Comparison of ENCODE assay signal across 7 cellular contexts in the genomic region with DNA sequence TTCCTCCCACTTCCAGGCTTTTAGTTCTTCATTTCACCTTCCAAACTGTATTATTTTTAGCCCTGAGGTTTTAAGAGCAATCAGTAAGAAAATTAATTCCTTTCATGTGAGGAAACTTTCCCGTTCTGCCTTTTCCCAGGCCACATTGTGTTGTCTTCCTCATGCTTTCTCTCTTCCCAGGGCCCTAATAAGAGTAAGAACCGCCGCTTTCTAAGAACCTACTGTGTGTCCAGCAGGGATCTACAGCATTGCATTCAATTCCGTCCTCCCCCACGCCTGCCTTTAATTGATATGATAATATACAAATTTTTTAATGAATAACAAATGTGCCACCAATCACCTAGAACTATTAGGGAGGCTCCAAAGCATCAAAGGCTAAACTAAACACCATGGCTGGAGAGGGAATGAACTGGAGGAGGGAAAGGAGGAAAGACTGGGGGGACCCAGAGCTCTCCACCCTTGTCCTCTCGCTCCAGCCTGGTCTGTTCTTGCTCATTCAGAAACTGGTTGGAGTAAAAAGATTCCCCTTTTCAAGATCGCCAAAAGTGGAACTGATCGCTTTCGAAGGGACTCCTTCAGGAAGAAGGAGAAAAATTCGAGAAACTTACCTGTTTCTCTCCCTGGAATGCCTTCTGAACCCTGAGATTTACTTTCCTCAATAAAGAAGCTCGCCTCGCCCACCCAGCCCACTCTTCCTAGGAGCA. TPM values are rescaled to one million over a fixed set of nuclear protein-coding genes. Genes with fewer than 3 reads are reported as not detected.
A peak's percentile ranks its signal among the peaks of the same experiment; 100 is the strongest.
DNase-seq lines count a peak whose midpoint lies in the region; FAIRE-seq and TF ChIP-seq lines count a peak whose summit lies in the region.

No MANE protein-coding gene starts in this region.

- H3K27ac ChIP-seq in osteoblast (ENCODE audit: low read depth, low read length), result no peak overlapping the region

- FAIRE-seq in H54 (lab: Jason Lieb, UNC), result no peak

- H2AFZ ChIP-seq in osteoblast (ENCODE audit: low read length), result peak overlapping the region; percentile 50

- TF ChIP-seq POLR2A in H54 (IDR thresholded peaks at IDR 0.05; ENCODE audit: low read depth, low read length), result no peak

- H3K4me3 ChIP-seq in GM12865 (ENCODE audit: low read depth, low read length), result peak overlapping the region; percentile 64
- H3K4me3 ChIP-seq in osteoblast (ENCODE audit: insufficient read depth, low read length), result peak overlapping the region; percentile 78

- no peaks in the 10 kb centered on the region for H3K36me3 ChIP-seq in osteoblast (ENCODE audit: insufficient read depth, low read length)

- H3K36me3 Mint-ChIP-seq in dendritic cell treated with granulocyte-macrophage colony-stimulating factor and Interleukin-4, amounts not matched to agents 40 ng/mL and 50 ng/mL, for 4 days (ENCODE audit: low read depth), result peaks cover 5% of the 10 kb centered on the region

- peak overlapping the region; percentile 32 for H3K4me3 Mint-ChIP-seq in dendritic cell treated with granulocyte-macrophage colony-stimulating factor and Interleukin-4, amounts not matched to agents 40 ng/mL and 50 ng/mL, for 4 days

- H3K4me1 Mint-ChIP-seq in dendritic cell treated with granulocyte-macrophage colony-stimulating factor and Interleukin-4, amounts not matched to agents 40 ng/mL and 50 ng/mL, for 4 days (ENCODE audit: low read depth), result peaks cover 51% of the 10 kb centered on the region

- H4K20me1 ChIP-seq in osteoblast (ENCODE audit: insufficient read depth, low read length), result no peaks in the 10 kb centered on the region

- DNase-seq in GM12865 (ENCODE audit: low read depth) (no peak), NCI-H2227 treated with DMSO at 0.1 percent for 48 hours (lab: John Stamatoyannopoulos, UW) (peak; percentile 69), osteoblast (ENCODE audit: insufficient read length, low spot score, missing footprints) (no peak), HPDE6-E6E7 (ENCODE audit: extremely low spot score) (no peak), H54 (ENCODE audit: insufficient read length, low spot score) (no peak)
- DNase-seq in stimulated activated CD4-positive, alpha-beta T cell treated with anti-CD3 and anti-CD28 coated beads, Interleukin-4, amount 100 ng/mL, for 4 hours, result no peak

- H3K27me3 Mint-ChIP-seq in dendritic cell treated with granulocyte-macrophage colony-stimulating factor and Interleukin-4, amounts not matched to agents 40 ng/mL and 50 ng/mL, for 4 days, result peaks cover 43% of the 10 kb centered on the region

- H3K9me3 ChIP-seq in osteoblast (ENCODE audit: low read depth, low read length), result no peaks in the 10 kb centered on the region

- intact Hi-C loops in dendritic cell treated with granulocyte-macrophage colony-stimulating factor and Interleukin-4, amounts not matched to agents 40 ng/mL and 50 ng/mL, for 4 days (cut with micrococcal nuclease), result no loop called here

- peaks cover 8% of the 10 kb centered on the region for H3K4me1 ChIP-seq in osteoblast (ENCODE audit: insufficient read depth, low read length)

- peak overlapping the region; percentile 45 for H3K4me2 ChIP-seq in osteoblast (ENCODE audit: insufficient read depth, low read length)

- no peaks in the 10 kb centered on the region for H3K79me2 ChIP-seq in osteoblast (ENCODE audit: insufficient read depth, low read length)

- TF ChIP-seq CTCF in GM12865 (IDR thresholded peaks at IDR 0.05; ENCODE audit: insufficient read depth, low read depth, low read length, missing control alignments) (no peak), osteoblast (IDR thresholded peaks at IDR 0.05; ENCODE audit: extremely low read depth, low read depth, low read length) (no peak)

- H3K9me3 Mint-ChIP-seq in dendritic cell treated with granulocyte-macrophage colony-stimulating factor and Interleukin-4, amounts not matched to agents 40 ng/mL and 50 ng/mL, for 4 days, result no peaks in the 10 kb centered on the region

- H3K27me3 ChIP-seq in osteoblast (ENCODE audit: insufficient read depth, low read length), result no peaks in the 10 kb centered on the region

- H3K27ac Mint-ChIP-seq in dendritic cell treated with granulocyte-macrophage colony-stimulating factor and Interleukin-4, amounts not matched to agents 40 ng/mL and 50 ng/mL, for 4 days, result peak overlapping the region; percentile 27

RNA-seq across cellular contexts. Expression of a gene that starts 46.8 kb away (rescaled TPM):
- not detected in 2 replicates for total RNA-seq in osteoblast

RNA-seq across cellular contexts. Expression of a gene that starts 54.7 kb away (rescaled TPM):
- total RNA-seq in osteoblast, result not detected in 2 replicates

RNA-seq across cellular contexts. Expression of a gene that starts 57.5 kb away (rescaled TPM):
- 35.1 and 35.9 TPM in 2 replicates for total RNA-seq in osteoblast
